Comparison of ENCODE assay signal across 17 cellular contexts in genomic region chr5:103033696-103034095, GRCh38.
DNase-seq lines count a peak whose midpoint lies in the region; ATAC-seq, FAIRE-seq and TF ChIP-seq lines count a peak whose summit lies in the region.
"Had no signal": no experiment of that assay in that cellular context is flagged by ENCODE, and none has a peak within 500 bp of the region (broad histone marks: within the 10 kb centered on the region; RNA-seq: fewer than 3 reads in every experiment).

No MANE protein-coding gene starts in this region.

- H3K4me1 ChIP-seq in SK-N-SH (ENCODE audit: control insufficient read depth in 1 of 2, insufficient read depth in 2 of 2, low read depth in 1 of 2, low read length in 1 of 2) (no peaks in the 10 kb centered on the region), right cardiac atrium (ENCODE audit: control insufficient read depth, insufficient read depth, low read length) (no peaks in the 10 kb centered on the region), left ventricle myocardium inferior (no peaks in the 10 kb centered on the region), H1 (replicated peaks in 1 of 4; ENCODE audit: control insufficient read depth in 3 of 4, insufficient read depth in 4 of 4, low read length in 3 of 4) (no peaks in the 10 kb centered on the region), upper lobe of right lung (no peaks in the 10 kb centered on the region)

- no peak overlapping the region for H2AK5ac ChIP-seq in H1 (ENCODE audit: low read depth, low read length)

- no peaks in the 10 kb centered on the region for H3K79me1 ChIP-seq in H1 (ENCODE audit: low read depth, low read length)

- no peak for TF ChIP-seq RAD21 in SK-N-SH (IDR thresholded peaks at IDR 0.05; ENCODE audit: low read length)
- TF ChIP-seq RAD21 in H1 (IDR thresholded peaks at IDR 0.05 in 1 of 2, conservative IDR thresholded peaks at IDR 0.05 in 1 of 2; ENCODE audit: low read depth in 2 of 2, low read length in 2 of 2) = no peak

- no peak overlapping the region for H3K14ac ChIP-seq in H1 (ENCODE audit: insufficient read length)

- H2BK5ac ChIP-seq in H1 (ENCODE audit: low read depth, low read length) = no peak overlapping the region

- H2BK15ac ChIP-seq in H1 (ENCODE audit: low read length) = no peak overlapping the region

- no peaks in the 10 kb centered on the region for H3K9me2 ChIP-seq in SK-N-SH

- TF ChIP-seq CTCF in SK-N-SH (IDR thresholded peaks at IDR 0.05) (no peak), left ventricle myocardium inferior (IDR thresholded peaks at IDR 0.05; ENCODE audit: borderline replicate concordance) (no peak), H1 (IDR thresholded peaks at IDR 0.05; ENCODE audit: control extremely low read depth in 1 of 3, insufficient read depth in 1 of 3, low read depth in 1 of 3, low read length in 3 of 3) (no peak), upper lobe of right lung (IDR thresholded peaks at IDR 0.05) (no peak)

- H3K4ac ChIP-seq in H1 (replicated peaks; ENCODE audit: insufficient read length, low read depth, low read length) = no peak overlapping the region

- ATAC-seq in SK-N-SH treated with all-trans-retinoic acid at 6 μM for 48 hours = no peak
- ATAC-seq in right cardiac atrium = peak; percentile 25 to 30
- ATAC-seq in upper lobe of right lung = peak; percentile 41
- ATAC-seq in HG02798 (IDR thresholded peaks at IDR 0.05; ENCODE audit: poor library complexity, unreplicated experiment) = no peak
- ATAC-seq: GM12878, GM23338 had no signal

- H4K20me1 ChIP-seq in SK-N-SH (ENCODE audit: insufficient read depth) = no peaks in the 10 kb centered on the region
- H4K20me1 ChIP-seq in H1 (replicated peaks in 1 of 2; ENCODE audit: control insufficient read depth in 1 of 2, insufficient read depth in 2 of 2, low read length in 2 of 2) = no peaks in the 10 kb centered on the region
- H4K20me1 ChIP-seq: BLaER1 had no signal

- H3K9ac ChIP-seq in SK-N-SH = no peak overlapping the region
- no peak overlapping the region for H3K9ac ChIP-seq in H1 (replicated peaks in 1 of 4; ENCODE audit: extremely low read depth in 1 of 4, low read depth in 3 of 4, low read length in 3 of 4)
- H3K9ac ChIP-seq: BLaER1 had no signal

- peak overlapping the region; percentile 28; the same call in 1 of the 2 replicates for H4K8ac ChIP-seq in H1 (ENCODE audit: extremely low read depth, insufficient read depth, low read length)

- H3K4me3 ChIP-seq in SK-N-SH (ENCODE audit: low read depth in 2 of 2, low read length in 1 of 2) (no peak overlapping the region), right cardiac atrium (ENCODE audit: low read length) (no peak overlapping the region), left ventricle myocardium inferior (no peak overlapping the region), H1 (ENCODE audit: extremely low read depth in 1 of 4, insufficient read depth in 2 of 4, low read depth in 3 of 4, low read length in 4 of 4) (no peak overlapping the region), upper lobe of right lung (no peak overlapping the region)
- H3K4me3 ChIP-seq: BLaER1, GM12878, GM23338 had no signal

- POLR2A ChIA-PET in SK-N-SH (lab: Yijun Ruan, JAX) (no interaction called here), H1 (lab: Charles Lee; ENCODE audit: partially characterized antibody) (interaction anchor here (1.1 kb wide), 1 partner anchor 225 kb away, joined by 4 read pairs; the partner anchor contains the start of gene MACIR)

- intact Hi-C loops in right cardiac atrium (cut with DNase I) (loop anchor here in 1 of 4 donors (10.0 kb wide), 1 partner anchor 449 kb away; no protein-coding TSS in a partner anchor), left ventricle myocardium inferior (cut with micrococcal nuclease) (no loop called here), upper lobe of right lung (cut with DNase I) (no loop called here)

- TF ChIP-seq EP300 in SK-N-SH (IDR thresholded peaks at IDR 0.05; ENCODE audit: borderline replicate concordance in 1 of 2, low read depth in 1 of 2, low read length in 1 of 2) (no peak), H1 (IDR thresholded peaks at IDR 0.05; ENCODE audit: borderline replicate concordance in 1 of 2, low read depth in 2 of 2, low read length in 2 of 2) (no peak)

- no peak overlapping the region for H3K4me2 ChIP-seq in SK-N-SH
- H3K4me2 ChIP-seq in H1 (ENCODE audit: insufficient read depth in 1 of 2, low read depth in 2 of 2, low read length in 2 of 2) = no peak overlapping the region
- H3K4me2 ChIP-seq: BLaER1, GM23338 had no signal

- H4K5ac ChIP-seq in H1 (ENCODE audit: insufficient read length, low read depth, low read length) = no peak overlapping the region

- TF ChIP-seq POLR2A in H1 (IDR thresholded peaks at IDR 0.05; ENCODE audit: control extremely low read depth in 1 of 2, low read depth in 2 of 2, low read length in 2 of 2) = no peak

- H3K27me3 ChIP-seq in SK-N-SH (ENCODE audit: insufficient read depth) = no peaks in the 10 kb centered on the region
- H3K27me3 ChIP-seq in right cardiac atrium (ENCODE audit: control insufficient read depth, insufficient read depth) = no peaks in the 10 kb centered on the region
- H3K27me3 ChIP-seq in left ventricle myocardium inferior (ENCODE audit: low read depth) = no peaks in the 10 kb centered on the region
- no peaks in the 10 kb centered on the region for H3K27me3 ChIP-seq in H1 (replicated peaks in 1 of 4; ENCODE audit: control insufficient read depth in 3 of 4, extremely low read depth in 1 of 4, insufficient read depth in 3 of 4, low read length in 3 of 4)
- no peaks in the 10 kb centered on the region for H3K27me3 ChIP-seq in upper lobe of right lung
- H3K27me3 ChIP-seq: BLaER1 had no signal

- H3K79me2 ChIP-seq in SK-N-SH (ENCODE audit: insufficient read depth) (no peaks in the 10 kb centered on the region), H1 (ENCODE audit: control insufficient read depth in 1 of 2, insufficient read depth in 2 of 2, low read length in 2 of 2) (no peaks in the 10 kb centered on the region)

- H2AFZ ChIP-seq in SK-N-SH (ENCODE audit: low read depth) = no peak overlapping the region
- H2AFZ ChIP-seq in H1 (ENCODE audit: low read length) = no peak overlapping the region
- H2AFZ ChIP-seq: GM23338 had no signal

- H2BK120ac ChIP-seq in H1 (replicated peaks; ENCODE audit: low read depth, low read length) = no peak overlapping the region

- no peak overlapping the region for H3K56ac ChIP-seq in H1 (replicated peaks; ENCODE audit: insufficient read length, low read depth, low read length)

- CTCF ChIA-PET in SK-N-SH (lab: Yijun Ruan, JAX) (interaction anchor here (0.7 to 1.4 kb wide), 4 partner anchors 105 to 498 kb away, joined by 3 to 4 read pairs (median 3); no protein-coding TSS in a partner anchor), H1 (lab: Charles Lee; ENCODE audit: partially characterized antibody) (interaction anchor here (0.7 to 3.1 kb wide), 3 partner anchors 12 to 110 kb away, joined by 3 to 33 read pairs (median 4); no protein-coding TSS in a partner anchor)

- peaks cover 8% of the 10 kb centered on the region for H3F3A ChIP-seq in SK-N-SH (replicated peaks; ENCODE audit: insufficient read depth)

- DNase-seq in SK-N-SH (no peak), right cardiac atrium (peak in 2 of 3 donors; percentile 32 to 50), left ventricle myocardium inferior (no peak), H1 (ENCODE audit: low read depth in 1 of 2, low spot score in 2 of 2) (no peak), upper lobe of right lung (peak; percentile 44), DMS114 treated with DMSO at 0.1 percent for 48 hours (lab: John Stamatoyannopoulos, UW; ENCODE audit: unreplicated experiment) (no peak)
- DNase-seq: AML-193; CD4-positive, CD25-positive, alpha-beta regulatory T cell; DMS 273 treated with DMSO at 0.1 percent for 48 hours; DMS79; H9 had no signal

- no peak overlapping the region for H3K18ac ChIP-seq in H1 (ENCODE audit: extremely low read depth, low read length)

- H3K36me3 ChIP-seq in SK-N-SH (replicated peaks in 1 of 2; ENCODE audit: control insufficient read depth in 1 of 2, insufficient read depth in 2 of 2, low read length in 1 of 2) = peaks cover 35 to 51% of the 10 kb centered on the region in 2 experiments
- peaks cover 43% of the 10 kb centered on the region for H3K36me3 ChIP-seq in left ventricle myocardium inferior
- no peaks in the 10 kb centered on the region for H3K36me3 ChIP-seq in H1 (ENCODE audit: control insufficient read depth in 2 of 4, insufficient read depth in 4 of 4, low read length in 3 of 4)
- peaks cover 8% of the 10 kb centered on the region for H3K36me3 ChIP-seq in upper lobe of right lung

- no peak overlapping the region for H2BK20ac ChIP-seq in H1 (ENCODE audit: low read length)

- WGBS in SK-N-SH (ENCODE audit: low lambda C conversion rate) = 91% methylated on average over 6 of the region's 6 CpGs
- WGBS in right cardiac atrium = 96% methylated on average over 6 of the region's 6 CpGs
- 88% methylated on average over 5 of the region's 6 CpGs; no CpG with 5 or more reads in 1 of the 2 experiments for WGBS in H1 (ENCODE audit: extremely low coverage in 1 of 2, insufficient coverage in 1 of 2, insufficient read length in 1 of 2, insufficient replicate concordance in 2 of 2, low coverage in 1 of 2, low lambda C conversion rate in 2 of 2, missing lambda C conversion rate in 1 of 2), 2 experiments

- H4K91ac ChIP-seq in H1 (replicated peaks; ENCODE audit: insufficient read length, low read length) = no peak overlapping the region

- H2BK12ac ChIP-seq in H1 (ENCODE audit: low read depth, low read length) = no peak overlapping the region

- no peak overlapping the region for H3K23ac ChIP-seq in H1 (ENCODE audit: insufficient read length)

- H3K9me3 ChIP-seq in SK-N-SH (no peaks in the 10 kb centered on the region), right cardiac atrium (ENCODE audit: control insufficient read depth, low read length) (no peaks in the 10 kb centered on the region), left ventricle myocardium inferior (replicated peaks) (peaks cover 14% of the 10 kb centered on the region), H1 (ENCODE audit: insufficient read depth in 2 of 2, low read depth in 1 of 2, low read length in 1 of 2) (no peaks in the 10 kb centered on the region), upper lobe of right lung (no peaks in the 10 kb centered on the region)

- FAIRE-seq in H1 (lab: Jason Lieb, UNC) = no peak
- FAIRE-seq: GM12878 had no signal

- H3K27ac ChIP-seq in SK-N-SH (ENCODE audit: low read depth in 2 of 2, low read length in 1 of 2) (no peak overlapping the region), right cardiac atrium (ENCODE audit: low read length) (no peak overlapping the region), left ventricle myocardium inferior (replicated peaks) (no peak overlapping the region), H1 (ENCODE audit: low read depth, low read length) (no peak overlapping the region), upper lobe of right lung (no peak overlapping the region)
- H3K27ac ChIP-seq: 22Rv1, BLaER1 had no signal

- H3K23me2 ChIP-seq in H1 (ENCODE audit: low read depth, low read length) = no peaks in the 10 kb centered on the region

TF ChIP-seq in SK-N-SH, 30 proteins besides CTCF, POLR2A, EP300 and RAD21 (continues in another document):
- no peak for TF ChIP-seq SMC3 (IDR thresholded peaks at IDR 0.05; ENCODE audit: low read depth, low read length)
- no peak for TF ChIP-seq FOXM1 (IDR thresholded peaks at IDR 0.05; ENCODE audit: low read depth)

TF ChIP-seq in SK-N-SH treated with all-trans-retinoic acid at 6 μM for 48 hours, 23 proteins besides CTCF, POLR2A, EP300 and RAD21 (continues in another document):
- TF ChIP-seq TCF4 (CRISPR knock-in tag; IDR thresholded peaks at IDR 0.05; ENCODE audit: borderline replicate concordance) = no peak

TF ChIP-seq in H1, 55 proteins besides CTCF, POLR2A, EP300 and RAD21 (continues in another document):
- no peak for TF ChIP-seq TCF12 (IDR thresholded peaks at IDR 0.05; ENCODE audit: low read depth, low read length)

Comparison
In these comparisons a context has a peak if more than half of its experiments do, and no peak if none do; other contexts are left out.
1. DNase-seq: peak in right cardiac atrium (2 of 3) and upper lobe of right lung (single experiment); none in SK-N-SH (single experiment), left ventricle myocardium inferior (single experiment), H1 (0 of 2) and DMS114 treated with DMSO at 0.1 percent for 48 hours (single experiment).
2. ATAC-seq: peak in right cardiac atrium (2 of 2) and upper lobe of right lung (single experiment); none in SK-N-SH treated with all-trans-retinoic acid at 6 μM for 48 hours (single experiment) and HG02798 (single experiment).
3. Of the 17 proteins assayed by ChIP-seq in both H1 and SK-N-SH: peak only in H1: none; only in SK-N-SH: POLR2AphosphoS5; in both: none; in neither: 16.